ENCODE assay signal across 8 cellular contexts in the genomic region with DNA sequence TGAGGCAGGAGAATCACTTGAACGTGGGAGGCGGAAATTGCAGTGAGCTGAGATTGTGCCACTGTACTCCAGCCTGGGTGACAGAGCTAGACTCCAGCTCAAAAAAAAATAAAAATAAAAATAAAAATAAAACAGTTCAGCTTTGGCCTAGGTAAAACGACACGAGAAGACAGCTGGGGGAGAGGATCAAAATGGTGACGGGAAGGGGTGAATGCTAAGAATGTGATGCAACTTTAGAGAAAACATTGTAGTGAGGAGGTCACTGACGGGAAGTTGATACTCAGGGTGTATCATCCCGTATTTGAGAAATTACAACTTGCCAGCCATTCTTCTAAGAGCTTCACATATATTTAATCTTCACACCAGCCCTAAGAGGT. TPM values are rescaled to one million over a fixed set of nuclear protein-coding genes. Genes with fewer than 3 reads are reported as not detected.
DNase-seq lines count a peak whose midpoint lies in the region; ATAC-seq and TF ChIP-seq lines count a peak whose summit lies in the region.

No MANE protein-coding gene starts in this region.

- H4K8ac ChIP-seq in H9 (replicated peaks; ENCODE audit: insufficient read length, low read depth, low read length): no peak overlapping the region

- no peak overlapping the region for H2AFZ ChIP-seq in H9 (ENCODE audit: low read length)

- H2BK20ac ChIP-seq in H9 (ENCODE audit: low read depth, low read length, poor library complexity, severe bottlenecking): no peak overlapping the region

- H3K4me1 Mint-ChIP-seq in H9 (peaks cover 11 to 12% of the 10 kb centered on the region in 2 experiments), T-helper 17 cell (peaks cover 39% of the 10 kb centered on the region)

- no peak overlapping the region for H3K14ac ChIP-seq in H9 (ENCODE audit: insufficient read depth, low read length)

- H3K4me1 ChIP-seq in H9 (ENCODE audit: insufficient read depth, low read length): no peaks in the 10 kb centered on the region

- no peak overlapping the region for H3K4ac ChIP-seq in H9 (ENCODE audit: low read depth, low read length)

- no CpG with 5 or more reads among the region's 7 CpGs for WGBS in H9 (ENCODE audit: extremely low coverage, insufficient read length, low lambda C conversion rate)

- no peak for DNase-seq in H9
- DNase-seq in T-helper 17 cell: no peak
- DNase-seq in fibroblast of villous mesenchyme (ENCODE audit: low read depth): no peak
- no peak for DNase-seq in NCI-H345 (lab: John Stamatoyannopoulos, UW)
- no peak for DNase-seq in stimulated activated naive CD4-positive, alpha-beta T cell treated with Interleukin-2 at 50 U/mL for 16 hours (lab: John Stamatoyannopoulos, UW)

- no peaks in the 10 kb centered on the region for H4K20me1 ChIP-seq in H9 (ENCODE audit: control insufficient read depth, insufficient read depth, insufficient read length)

- H3K27me3 Mint-ChIP-seq in H9 (ENCODE audit: low read depth) (no peaks in the 10 kb centered on the region), T-helper 17 cell (no peaks in the 10 kb centered on the region)

- peak overlapping the region; percentile 81 for H3K4me3 ChIP-seq in fibroblast of villous mesenchyme (ENCODE audit: low read depth, low read length)
- H3K4me3 ChIP-seq in skin epidermis: peak overlapping the region; percentile 57 to 99 (median 92)

- H3K9me3 Mint-ChIP-seq in H9: no peaks in the 10 kb centered on the region; a peak in 1 of 5 replicates

- no peak overlapping the region for H3K18ac ChIP-seq in H9 (ENCODE audit: insufficient read length, low read depth, low read length)

- TF ChIP-seq CTCF in H9 (conservative IDR thresholded peaks at IDR 0.05) (no peak), fibroblast of villous mesenchyme (IDR thresholded peaks at IDR 0.05; ENCODE audit: insufficient read depth, low read depth, low read length) (no peak)

- H4K5ac ChIP-seq in H9 (ENCODE audit: insufficient read length, low read depth, low read length): no peak overlapping the region

- H3K27ac Mint-ChIP-seq in H9 (no peak overlapping the region), T-helper 17 cell (peak overlapping the region; percentile 83)

- no peak overlapping the region for H2BK15ac ChIP-seq in H9 (ENCODE audit: low read depth, low read length)

- H3K36me3 Mint-ChIP-seq in H9 (ENCODE audit: insufficient read depth in 1 of 3, low read depth in 3 of 3) (peaks cover 17 to 47% (median 35%) of the 10 kb centered on the region in 3 experiments; a peak in 6 of 7 replicates), T-helper 17 cell (ENCODE audit: low read depth) (peaks cover 10% of the 10 kb centered on the region)

- H3K79me1 ChIP-seq in H9 (ENCODE audit: insufficient read depth, low read depth, low read length, poor library complexity, severe bottlenecking): no peaks in the 10 kb centered on the region

- H3K56ac ChIP-seq in H9 (ENCODE audit: insufficient read length, low read depth, low read length): no peak overlapping the region

- H3K27me3 ChIP-seq in H9 (ENCODE audit: insufficient read depth, low read length): no peaks in the 10 kb centered on the region

- H2AK5ac ChIP-seq in H9 (ENCODE audit: insufficient read length, low read length): no peak overlapping the region

- peaks cover 2% of the 10 kb centered on the region for H3K23me2 ChIP-seq in H9 (ENCODE audit: insufficient read length, low read depth, low read length, poor library complexity, severe bottlenecking)

- H3T11ph ChIP-seq in H9 (ENCODE audit: low read length): no peak overlapping the region

- no peak overlapping the region for H3K23ac ChIP-seq in H9 (ENCODE audit: insufficient read length, low read depth, low read length)

- peak overlapping the region; percentile 52 for H3K4me2 ChIP-seq in H9 (ENCODE audit: insufficient read depth, insufficient read length, low read length)

- no peak overlapping the region for H4K91ac ChIP-seq in H9 (ENCODE audit: insufficient read length, low read depth, low read length)

- H3K27ac ChIP-seq in H9 (ENCODE audit: insufficient read length, low read depth, low read length) (no peak overlapping the region), skin epidermis (peak overlapping the region in 20 of 21 experiments; percentile 85 to 99 (median 96))

- no peak overlapping the region for H2BK5ac ChIP-seq in H9 (ENCODE audit: insufficient read length, low read length)

- ATAC-seq in T-helper 17 cell (no peak), HG03045 (IDR thresholded peaks at IDR 0.05; ENCODE audit: unreplicated experiment) (no peak), GM21576 (IDR thresholded peaks at IDR 0.05; ENCODE audit: unreplicated experiment) (no peak)

- H3K9ac ChIP-seq in H9 (ENCODE audit: extremely low read depth, insufficient read length, low read length): no peak overlapping the region

- no peak overlapping the region for H2BK12ac ChIP-seq in H9 (ENCODE audit: insufficient read length, low read depth, low read length)

- H3K4me3 Mint-ChIP-seq in H9: peak overlapping the region; percentile 76 to 86
- H3K4me3 Mint-ChIP-seq in T-helper 17 cell: peak overlapping the region; percentile 93

- no peaks in the 10 kb centered on the region for H3K79me2 ChIP-seq in H9 (ENCODE audit: insufficient read depth, low read length)

- H3K9me3 ChIP-seq in H9 (ENCODE audit: control insufficient read depth, low read depth, low read length) (no peaks in the 10 kb centered on the region), T-helper 17 cell (ENCODE audit: control insufficient read depth, low read length, poor library complexity, severe bottlenecking) (no peaks in the 10 kb centered on the region)

- no peak overlapping the region for H2BK120ac ChIP-seq in H9 (ENCODE audit: low read depth, low read length, poor library complexity, severe bottlenecking)

RNA-seq across cellular contexts. Expression of gene NDST2, which starts 1.1 kb away (rescaled TPM):
- total RNA-seq in H9 (2021) (22.0 and 22.9 TPM in 2 replicates), T-helper 17 cell (10 to 100 TPM; 80.6 to 80.9 TPM), fibroblast of villous mesenchyme (19.3 and 22.0 TPM in 2 replicates)

RNA-seq across cellular contexts. Expression of gene ZSWIM8, which starts 24.9 kb away (rescaled TPM):
- 41.0 and 44.3 TPM in 2 replicates for total RNA-seq in H9 (2021)
- 10 to 100 TPM; 71.7 to 74.7 TPM for total RNA-seq in T-helper 17 cell
- total RNA-seq in fibroblast of villous mesenchyme: 70.2 and 82.5 TPM in 2 replicates

RNA-seq across cellular contexts. Expression of gene CHCHD1, which starts 28.5 kb away (rescaled TPM):
- total RNA-seq in H9 (2021) (41.1 and 45.9 TPM in 2 replicates), T-helper 17 cell (1 to 10 TPM; 6.6 to 7.6 TPM), fibroblast of villous mesenchyme (16.8 and 22.5 TPM in 2 replicates)
